Comparison of ENCODE assay signal across 8 cellular contexts in genomic region chr4:176320340-176320975, GRCh38. TPM values are rescaled to one million over a fixed set of nuclear protein-coding genes. Genes with fewer than 3 reads are reported as not detected.
A peak's percentile ranks its signal among the peaks of the same experiment; 100 is the strongest.
DNase-seq lines count a peak whose midpoint lies in the region; ATAC-seq and TF ChIP-seq lines count a peak whose summit lies in the region.

No MANE protein-coding gene starts in this region.

- peaks cover 36 to 50% (median 48%) of the 10 kb centered on the region in 11 experiments; a peak in 20 of 22 replicates for H4K20me1 ChIP-seq in BLaER1 treated with 17β-estradiol and CSF1 and Interleukin-3, amounts not matched to agents 10 nM and 100 nM

- TF ChIP-seq CTCF in mucosa of descending colon (IDR thresholded peaks at IDR 0.05) = no peak

- H3K27me3 ChIP-seq in BLaER1 treated with 17β-estradiol and CSF1 and Interleukin-3, amounts not matched to agents 10 nM and 100 nM = no peaks in the 10 kb centered on the region

- no peaks in the 10 kb centered on the region for H3K9me3 ChIP-seq in BLaER1 treated with 17β-estradiol and CSF1 and Interleukin-3, amounts not matched to agents 10 nM and 100 nM (replicated peaks in 1 of 11)
- no peaks in the 10 kb centered on the region for H3K9me3 ChIP-seq in mucosa of descending colon

- peak overlapping the region; percentile 93 to 99 (median 98) for H3K9ac ChIP-seq in BLaER1 treated with 17β-estradiol and CSF1 and Interleukin-3, amounts not matched to agents 10 nM and 100 nM

- peaks cover 0 to 26% (median 17%) of the 10 kb centered on the region in 11 experiments; a peak in 19 of 22 replicates for H3K36me3 ChIP-seq in BLaER1 treated with 17β-estradiol and CSF1 and Interleukin-3, amounts not matched to agents 10 nM and 100 nM
- no peaks in the 10 kb centered on the region for H3K36me3 ChIP-seq in mucosa of descending colon (ENCODE audit: low read depth)

- peak overlapping the region; percentile 69 to 99 (median 89) for H3K4me2 ChIP-seq in BLaER1 treated with 17β-estradiol and CSF1 and Interleukin-3, amounts not matched to agents 10 nM and 100 nM

- peaks cover 7 to 56% (median 34%) of the 10 kb centered on the region in 10 experiments; a peak in 18 of 20 replicates for H3K4me1 ChIP-seq in BLaER1 treated with 17β-estradiol and CSF1 and Interleukin-3, amounts not matched to agents 10 nM and 100 nM
- H3K4me1 ChIP-seq in mucosa of descending colon (ENCODE audit: low read depth) = peaks cover 5% of the 10 kb centered on the region

- intact Hi-C loops in mucosa of descending colon (cut with DNase I, micrococcal nuclease) = no loop called here

- ATAC-seq in HG03378 (IDR thresholded peaks at IDR 0.05; ENCODE audit: unreplicated experiment) (peak; percentile 83), mucosa of descending colon (peak; percentile 89)

- DNase-seq in NOMO-1 (lab: John Stamatoyannopoulos, UW; ENCODE audit: unreplicated experiment in 2 of 2) (peak; percentile 76 to 78), epidermal melanocyte (ENCODE audit: insufficient read length, low spot score) (peak; percentile 72), mucosa of descending colon (peak; percentile 87 to 93 (median 91))
- DNase-seq in activated CD8-positive, alpha-beta memory T cell treated with anti-CD3 and anti-CD28 coated beads, Interleukin-2, amount 50 U/mL, for 4 hours = peak; percentile 87
- DNase-seq in stimulated activated CD8-positive, alpha-beta memory T cell treated with anti-CD3 and anti-CD28 coated beads, Interleukin-2, amount 100 ng/mL, for 48 hours (ENCODE audit: low read depth in 2 of 2) = peak; percentile 81 to 83

- TF ChIP-seq POLR2A in GM19099 (IDR thresholded peaks at IDR 0.05; ENCODE audit: extremely low read depth, insufficient read length, low read depth) = peak; percentile 51

- H3K4me3 ChIP-seq in BLaER1 treated with 17β-estradiol and CSF1 and Interleukin-3, amounts not matched to agents 10 nM and 100 nM = peak overlapping the region; percentile 91 to 98 (median 96)
- H3K4me3 ChIP-seq in mucosa of descending colon = peak overlapping the region; percentile 99

- H3K27ac ChIP-seq in BLaER1 treated with 17β-estradiol and CSF1 and Interleukin-3, amounts not matched to agents 10 nM and 100 nM = peak overlapping the region; percentile 95 to 99 (median 98)

RNA-seq across cellular contexts. Expression of gene SPCS3, which starts 0.7 kb away (rescaled TPM):
- total RNA-seq in mucosa of descending colon = 100 to 1,000 TPM in 2 of 3 donors, 10 to 100 TPM in 1; 72.6 to 152 (median 102) TPM

RNA-seq across cellular contexts. Expression of gene ASB5, which starts 51.4 kb away (rescaled TPM):
- total RNA-seq in mucosa of descending colon = 10 to 100 TPM in 1 of 3 donors, under 1 TPM in 2; 0.75 to 13.2 (median 0.96) TPM

Comparison
In these comparisons a context has a peak if more than half of its experiments do, and no peak if none do; other contexts are left out.
1. Peak in every context shown above with its lines: DNase-seq, ATAC-seq, H3K4me3 ChIP-seq and H3K27ac ChIP-seq.